In genomic region chr22:25818541-25818940, GRCh38 we compare ENCODE assay signal across 24 cellular contexts.
"Had no signal": no experiment of that assay in that cellular context is flagged by ENCODE, and none has a peak within 500 bp of the region (broad histone marks: within the 10 kb centered on the region; RNA-seq: fewer than 3 reads in every experiment).

No MANE protein-coding gene starts in this region.

- H3K27ac Mint-ChIP-seq: activated CD4-positive, alpha-beta memory T cell treated with anti-CD3 and anti-CD28 coated beads for 36 hours; activated CD4-positive, alpha-beta T cell treated with anti-CD3 and anti-CD28 coated beads, Interleukin-2, amount 10 ng/mL, durations not matched to agents 7 days and 5 days; activated naive CD4-positive, alpha-beta T cell treated with anti-CD3 and anti-CD28 coated beads for 36 hours; activated naive CD8-positive, alpha-beta T cell; activated T-helper 17 cell treated with anti-CD3 and anti-CD28 coated beads, Interleukin-2, amount 50 U/mL, for 72 hours; T-helper 17 cell had no signal

- H3K27me3 ChIP-seq: cardiac muscle cell had no signal

- ATAC-seq: activated T-helper 17 cell treated with anti-CD3 and anti-CD28 coated beads, Interleukin-2, amount 50 U/mL, for 72 hours; PC-3; T-helper 17 cell had no signal

- H3K4me3 ChIP-seq: cardiac muscle cell had no signal

- FAIRE-seq: astrocyte, colon had no signal

- H3K4me1 Mint-ChIP-seq: activated CD4-positive, alpha-beta T cell treated with anti-CD3 and anti-CD28 coated beads, Interleukin-2, amount 10 ng/mL, durations not matched to agents 7 days and 5 days; T-helper 17 cell had no signal

- H3K9me3 Mint-ChIP-seq: activated CD4-positive, alpha-beta memory T cell treated with anti-CD3 and anti-CD28 coated beads for 36 hours; activated CD4-positive, alpha-beta T cell treated with anti-CD3 and anti-CD28 coated beads, Interleukin-2, amount 10 ng/mL, durations not matched to agents 7 days and 5 days; activated naive CD4-positive, alpha-beta T cell treated with anti-CD3 and anti-CD28 coated beads for 36 hours had no signal

- DNase-seq: activated CD4-positive, alpha-beta memory T cell treated with anti-CD3 and anti-CD28 coated beads for 36 hours; activated CD4-positive, alpha-beta T cell treated with anti-CD3 and anti-CD28 coated beads, Interleukin-2, amount 10 ng/mL, durations not matched to agents 7 days and 5 days; activated CD4-positive, CD25-positive, alpha-beta regulatory T cell; activated gamma-delta T cell; activated naive CD4-positive, alpha-beta T cell treated with anti-CD3 and anti-CD28 coated beads for 36 hours; activated T-cell treated with anti-CD3 and anti-CD28 coated beads for 4 hours; activated T-cell treated with anti-CD3 and anti-CD28 coated beads, Interleukin-2, amount 50 U/mL, for 48 hours; amygdala; cerebellar nuclear complex; NCI-H1048; NCI-H1930; NCI-H345; NCI-H510A; NCI-H526 treated with DMSO at 0.1 percent for 48 hours; PC-3; SIG-M5; T-helper 17 cell; T-helper 9 cell had no signal

- H3K4me3 Mint-ChIP-seq: activated CD4-positive, alpha-beta memory T cell treated with anti-CD3 and anti-CD28 coated beads for 36 hours; activated CD4-positive, alpha-beta T cell treated with anti-CD3 and anti-CD28 coated beads, Interleukin-2, amount 10 ng/mL, durations not matched to agents 7 days and 5 days; activated naive CD4-positive, alpha-beta T cell treated with anti-CD3 and anti-CD28 coated beads for 36 hours; activated naive CD8-positive, alpha-beta T cell; activated T-helper 17 cell treated with anti-CD3 and anti-CD28 coated beads, Interleukin-2, amount 50 U/mL, for 72 hours; brain; T-helper 17 cell had no signal

- H3K36me3 Mint-ChIP-seq: activated CD4-positive, alpha-beta memory T cell treated with anti-CD3 and anti-CD28 coated beads for 36 hours; activated naive CD8-positive, alpha-beta T cell had no signal
